In the genomic region with DNA sequence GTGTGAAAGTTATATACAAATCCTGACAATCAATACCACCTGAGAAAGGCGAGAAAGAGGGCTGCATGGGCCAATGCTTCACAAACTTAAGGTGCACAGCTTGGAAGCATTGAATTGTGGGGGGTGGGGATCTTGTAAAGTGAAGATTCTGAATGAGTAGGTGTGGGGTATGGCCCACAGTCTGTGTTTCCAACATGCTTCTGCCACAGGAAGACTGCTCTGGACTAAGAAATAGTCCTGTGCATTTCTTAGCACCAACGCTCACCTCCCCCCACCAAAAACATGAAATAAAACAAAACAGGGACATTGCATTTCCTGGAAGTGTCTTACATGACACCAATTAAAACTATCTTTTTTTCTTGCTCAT, we compare ENCODE assay signal across 2 cellular contexts.
TF ChIP-seq lines count a peak whose summit lies in the region.

No MANE protein-coding gene starts in this region.

TF ChIP-seq in SK-N-SH, 30 proteins besides CTCF, POLR2A, EP300 and RAD21:
- TF ChIP-seq GABPA (IDR thresholded peaks at IDR 0.05; ENCODE audit: low read depth) (no peak), YY1 (IDR thresholded peaks at IDR 0.05; ENCODE audit: low read depth) (no peak)

TF ChIP-seq in SK-N-SH treated with all-trans-retinoic acid at 6 μM for 48 hours, 23 proteins besides CTCF, POLR2A, EP300 and RAD21:
- TF ChIP-seq ZNF8 (CRISPR knock-in tag; IDR thresholded peaks at IDR 0.05) (no peak), ISL1 (CRISPR knock-in tag; IDR thresholded peaks at IDR 0.05) (no peak)
- TF ChIP-seq, protein P1, sequence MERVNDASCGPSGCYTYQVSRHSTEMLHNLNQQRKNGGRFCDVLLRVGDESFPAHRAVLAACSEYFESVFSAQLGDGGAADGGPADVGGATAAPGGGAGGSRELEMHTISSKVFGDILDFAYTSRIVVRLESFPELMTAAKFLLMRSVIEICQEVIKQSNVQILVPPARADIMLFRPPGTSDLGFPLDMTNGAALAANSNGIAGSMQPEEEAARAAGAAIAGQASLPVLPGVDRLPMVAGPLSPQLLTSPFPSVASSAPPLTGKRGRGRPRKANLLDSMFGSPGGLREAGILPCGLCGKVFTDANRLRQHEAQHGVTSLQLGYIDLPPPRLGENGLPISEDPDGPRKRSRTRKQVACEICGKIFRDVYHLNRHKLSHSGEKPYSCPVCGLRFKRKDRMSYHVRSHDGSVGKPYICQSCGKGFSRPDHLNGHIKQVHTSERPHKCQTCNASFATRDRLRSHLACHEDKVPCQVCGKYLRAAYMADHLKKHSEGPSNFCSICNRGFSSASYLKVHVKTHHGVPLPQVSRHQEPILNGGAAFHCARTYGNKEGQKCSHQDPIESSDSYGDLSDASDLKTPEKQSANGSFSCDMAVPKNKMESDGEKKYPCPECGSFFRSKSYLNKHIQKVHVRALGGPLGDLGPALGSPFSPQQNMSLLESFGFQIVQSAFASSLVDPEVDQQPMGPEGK (CRISPR knock-in tag; IDR thresholded peaks at IDR 0.05; ENCODE audit: borderline replicate concordance): no peak
- TF ChIP-seq, protein P2, sequence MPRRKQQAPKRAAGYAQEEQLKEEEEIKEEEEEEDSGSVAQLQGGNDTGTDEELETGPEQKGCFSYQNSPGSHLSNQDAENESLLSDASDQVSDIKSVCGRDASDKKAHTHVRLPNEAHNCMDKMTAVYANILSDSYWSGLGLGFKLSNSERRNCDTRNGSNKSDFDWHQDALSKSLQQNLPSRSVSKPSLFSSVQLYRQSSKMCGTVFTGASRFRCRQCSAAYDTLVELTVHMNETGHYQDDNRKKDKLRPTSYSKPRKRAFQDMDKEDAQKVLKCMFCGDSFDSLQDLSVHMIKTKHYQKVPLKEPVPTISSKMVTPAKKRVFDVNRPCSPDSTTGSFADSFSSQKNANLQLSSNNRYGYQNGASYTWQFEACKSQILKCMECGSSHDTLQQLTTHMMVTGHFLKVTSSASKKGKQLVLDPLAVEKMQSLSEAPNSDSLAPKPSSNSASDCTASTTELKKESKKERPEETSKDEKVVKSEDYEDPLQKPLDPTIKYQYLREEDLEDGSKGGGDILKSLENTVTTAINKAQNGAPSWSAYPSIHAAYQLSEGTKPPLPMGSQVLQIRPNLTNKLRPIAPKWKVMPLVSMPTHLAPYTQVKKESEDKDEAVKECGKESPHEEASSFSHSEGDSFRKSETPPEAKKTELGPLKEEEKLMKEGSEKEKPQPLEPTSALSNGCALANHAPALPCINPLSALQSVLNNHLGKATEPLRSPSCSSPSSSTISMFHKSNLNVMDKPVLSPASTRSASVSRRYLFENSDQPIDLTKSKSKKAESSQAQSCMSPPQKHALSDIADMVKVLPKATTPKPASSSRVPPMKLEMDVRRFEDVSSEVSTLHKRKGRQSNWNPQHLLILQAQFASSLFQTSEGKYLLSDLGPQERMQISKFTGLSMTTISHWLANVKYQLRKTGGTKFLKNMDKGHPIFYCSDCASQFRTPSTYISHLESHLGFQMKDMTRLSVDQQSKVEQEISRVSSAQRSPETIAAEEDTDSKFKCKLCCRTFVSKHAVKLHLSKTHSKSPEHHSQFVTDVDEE (CRISPR knock-in tag; IDR thresholded peaks at IDR 0.05): no peak
